9 cellular contexts compared by ENCODE assay signal in genomic region chr6:38649744-38650143, GRCh38.
"Had no signal": no experiment of that assay in that cellular context is flagged by ENCODE, and none has a peak within 500 bp of the region (broad histone marks: within the 10 kb centered on the region; RNA-seq: fewer than 3 reads in every experiment).

No MANE protein-coding gene starts in this region.

- H3K27ac ChIP-seq: GM23248 had no signal

- ATAC-seq: GM23338, HCT116 had no signal

- H3K9me3 ChIP-seq: HAP-1 had no signal

- H3K4me3 ChIP-seq: GM23248, GM23338, HAP-1 had no signal

- H3K36me3 ChIP-seq: HAP-1 had no signal

- DNase-seq: GM23248, GOT3, H7, H9, HCEC 1CT, HFFc6 had no signal
